23 cellular contexts compared by ENCODE assay signal in genomic region chr11:129975543-129975942, GRCh38.
"Had no signal": no experiment of that assay in that cellular context is flagged by ENCODE, and none has a peak within 500 bp of the region (broad histone marks: within the 10 kb centered on the region; RNA-seq: fewer than 3 reads in every experiment).

No MANE protein-coding gene starts in this region.

- H3K9me3 ChIP-seq: esophagus squamous epithelium, lower lobe of right lung, neutrophil, prostate gland, right atrium auricular region, testis, tibial artery had no signal

- H3K4me1 ChIP-seq: esophagus squamous epithelium, lower lobe of right lung, parathyroid adenoma, prostate gland, right atrium auricular region, testis, tibial artery had no signal

- ATAC-seq: left ventricle myocardium superior; lower lobe of right lung; natural killer cell; stimulated activated memory B cell treated with anti-CD40 and anti-IgM and Interleukin-4, amounts not matched to agents 10 μg/mL and 1 μg/mL and 100 μg/mL, for 72 hours; stimulated activated naive CD8-positive, alpha-beta T cell treated with anti-CD3 and anti-CD28 coated beads, Interleukin-15, Interleukin-2, amounts not matched to agents 100 U/mL and 50 U/mL, for 24 hours had no signal

- H3K9ac ChIP-seq: parathyroid adenoma had no signal

- H3K36me3 Mint-ChIP-seq: natural killer cell had no signal

- H3K79me2 ChIP-seq: parathyroid adenoma had no signal

- H3K4me3 ChIP-seq: coronary artery, esophagus squamous epithelium, lower lobe of right lung, prostate gland, right atrium auricular region, testis, tibial artery had no signal

- H3K27me3 ChIP-seq: esophagus squamous epithelium, neutrophil, right atrium auricular region, testis, tibial artery had no signal

- H3K27ac Mint-ChIP-seq: immature natural killer cell; stimulated activated memory B cell treated with anti-CD40 and anti-IgM and Interleukin-4, amounts not matched to agents 10 μg/mL and 1 μg/mL and 100 μg/mL, for 72 hours; type B pancreatic cell had no signal

- DNase-seq: dermis blood vessel endothelial cell; effector memory CD4-positive, alpha-beta T cell; erythroblast; esophagus squamous epithelium; immature natural killer cell; islet precursor cell; left ventricle myocardium superior; lower lobe of right lung; natural killer cell; stimulated activated CD4-positive, alpha-beta T cell treated with anti-CD3 and anti-CD28 coated beads, Interleukin-2, amount 100 ng/mL, for 24 hours; stimulated activated CD4-positive, alpha-beta T cell treated with anti-CD3 and anti-CD28 coated beads, Interleukin-4, amount 100 ng/mL, for 24 hours; stimulated activated naive CD8-positive, alpha-beta T cell treated with anti-CD3 and anti-CD28 coated beads, Interleukin-15, Interleukin-2, amounts not matched to agents 100 U/mL and 50 U/mL, for 24 hours; testis; tibial artery had no signal

- FAIRE-seq: endometrium, frontal cortex had no signal

- H3K36me3 ChIP-seq: lower lobe of right lung, neutrophil, prostate gland, right atrium auricular region had no signal

- H3K27me3 Mint-ChIP-seq: type B pancreatic cell had no signal

- H3K27ac ChIP-seq: coronary artery, esophagus squamous epithelium, lower lobe of right lung, neutrophil, parathyroid adenoma, prostate gland, right atrium auricular region, testis, tibial artery had no signal

- H3K4me3 Mint-ChIP-seq: immature natural killer cell; natural killer cell; stimulated activated memory B cell treated with anti-CD40 and anti-IgM and Interleukin-4, amounts not matched to agents 10 μg/mL and 1 μg/mL and 100 μg/mL, for 72 hours; type B pancreatic cell had no signal

- H3K9me3 Mint-ChIP-seq: immature natural killer cell; natural killer cell; stimulated activated memory B cell treated with anti-CD40 and anti-IgM and Interleukin-4, amounts not matched to agents 10 μg/mL and 1 μg/mL and 100 μg/mL, for 72 hours; type B pancreatic cell had no signal

- H2AFZ ChIP-seq: parathyroid adenoma had no signal
